In the genomic region with DNA sequence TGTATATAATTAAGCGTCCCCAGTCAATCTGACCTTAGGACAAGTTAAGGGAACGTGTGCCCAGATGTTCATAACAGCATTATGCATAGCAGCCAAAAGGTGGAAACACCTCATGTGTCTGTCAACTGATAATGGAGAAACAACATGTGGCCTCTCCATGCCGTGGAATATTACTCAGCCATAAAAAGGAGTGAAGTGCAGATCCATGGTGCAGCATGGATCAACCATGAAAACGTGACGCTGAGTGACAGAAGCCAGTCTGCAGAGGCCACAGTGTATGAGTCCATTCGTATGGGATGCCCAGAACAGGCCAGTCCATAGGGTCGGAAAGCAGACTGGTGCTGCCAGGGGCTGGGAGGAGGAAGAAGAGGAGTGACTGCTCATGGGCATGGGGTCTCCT, we compare ENCODE assay signal across 25 cellular contexts.
"Had no signal": no experiment of that assay in that cellular context is flagged by ENCODE, and none has a peak within 500 bp of the region (broad histone marks: within the 10 kb centered on the region; RNA-seq: fewer than 3 reads in every experiment).

No MANE protein-coding gene starts in this region.

- H2AFZ ChIP-seq: hepatocyte had no signal

- DNase-seq: dermis blood vessel endothelial cell; dorsolateral prefrontal cortex; effector CD4-positive, alpha-beta T cell; effector memory CD4-positive, alpha-beta T cell; foreskin keratinocyte; heart left ventricle; hypothalamus; immature natural killer cell; islet precursor cell; kidney; kidney glomerular epithelial cell; left colon; left ventricle myocardium inferior; lower lobe of right lung; mesendoderm; midbrain had no signal

- H3K36me3 Mint-ChIP-seq: immature natural killer cell had no signal

- H3K4me3 ChIP-seq: coronary artery, dorsolateral prefrontal cortex, esophagus muscularis mucosa, gastroesophageal sphincter, heart left ventricle, hepatocyte, left ventricle myocardium inferior, lower lobe of right lung had no signal

- ATAC-seq: foreskin keratinocyte, gastroesophageal sphincter, heart left ventricle, left colon, left lobe of liver, lower lobe of right lung had no signal

- H3K4me1 ChIP-seq: foreskin keratinocyte, heart left ventricle, left ventricle myocardium inferior, lower lobe of right lung had no signal

- H3K27ac ChIP-seq: coronary artery, dorsolateral prefrontal cortex, esophagus muscularis mucosa, foreskin keratinocyte, gastroesophageal sphincter, heart left ventricle, hepatocyte, left ventricle myocardium inferior, lower lobe of right lung had no signal

- H3K4me3 Mint-ChIP-seq: immature natural killer cell, memory B cell had no signal

- H3K27ac Mint-ChIP-seq: immature natural killer cell, memory B cell had no signal

- FAIRE-seq: colon, endothelial cell of umbilical vein, frontal cortex, kidney had no signal

- H3K36me3 ChIP-seq: esophagus muscularis mucosa, gastroesophageal sphincter, heart left ventricle, left ventricle myocardium inferior, lower lobe of right lung had no signal

- H3K4me2 ChIP-seq: hepatocyte had no signal

- H3K9me3 Mint-ChIP-seq: immature natural killer cell, memory B cell had no signal

- H3K4me1 Mint-ChIP-seq: immature natural killer cell, memory B cell had no signal

- H3K27me3 ChIP-seq: dorsolateral prefrontal cortex, esophagus muscularis mucosa, foreskin keratinocyte, gastroesophageal sphincter, heart left ventricle, hepatocyte had no signal

- H3K9me3 ChIP-seq: esophagus muscularis mucosa, gastroesophageal sphincter, heart left ventricle, left ventricle myocardium inferior, lower lobe of right lung had no signal
